10 cellular contexts compared by ENCODE assay signal in the genomic region with DNA sequence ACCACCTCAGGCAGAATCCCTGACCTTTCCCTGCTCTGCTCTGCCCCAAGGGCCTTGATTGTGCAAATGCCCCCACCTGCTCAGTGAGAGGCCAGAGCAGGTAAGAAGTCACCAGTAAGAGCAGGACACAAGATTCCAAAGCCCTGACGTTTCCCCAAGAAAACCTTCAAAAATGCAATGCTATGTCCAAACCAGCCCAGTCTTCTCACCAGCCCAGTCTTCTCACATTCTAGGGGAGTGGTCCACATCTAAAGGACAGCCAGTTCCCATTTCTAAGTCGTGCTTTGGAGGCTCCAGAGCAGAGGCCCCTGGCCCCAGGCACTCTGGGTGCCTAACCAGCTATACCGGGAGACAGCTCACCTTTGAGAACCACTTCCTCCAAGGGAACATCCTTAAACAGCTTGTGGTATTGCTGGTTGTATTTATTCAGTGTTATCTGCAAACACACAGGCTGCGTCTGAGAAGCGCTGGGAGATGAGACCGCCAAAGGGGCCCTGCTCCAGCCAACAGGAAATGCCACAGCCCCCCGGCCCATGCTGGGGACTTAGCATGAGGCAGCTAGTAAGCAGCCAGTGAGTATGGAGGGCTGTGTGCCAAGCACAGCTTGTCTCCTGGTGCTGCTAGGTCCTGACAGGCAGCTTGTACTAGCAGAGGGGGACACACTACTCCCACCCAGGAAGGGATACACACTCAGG. TPM values are rescaled to one million over a fixed set of nuclear protein-coding genes. Genes with fewer than 3 reads are reported as not detected.
DNase-seq lines count a peak whose midpoint lies in the region; ATAC-seq and TF ChIP-seq lines count a peak whose summit lies in the region.
"Had no signal": no experiment of that assay in that cellular context is flagged by ENCODE, and none has a peak within 500 bp of the region (broad histone marks: within the 10 kb centered on the region; RNA-seq: fewer than 3 reads in every experiment).

No MANE protein-coding gene starts in this region.

- H3K4me1 ChIP-seq in left lung, result peaks cover 8% of the 10 kb centered on the region in 2 donors
- H3K4me1 ChIP-seq in BE2C, result no peaks in the 10 kb centered on the region

- H3K36me3 ChIP-seq in left lung (no peaks in the 10 kb centered on the region), BE2C (no peaks in the 10 kb centered on the region)

- H3K9me3 ChIP-seq in left lung, result no peaks in the 10 kb centered on the region
- H3K9me3 ChIP-seq in BE2C, result no peaks in the 10 kb centered on the region

- no peak overlapping the region for H3K4me3 ChIP-seq in astrocyte of the spinal cord (ENCODE audit: low read depth, low read length)
- H3K4me3 ChIP-seq in left lung, result no peak overlapping the region
- no peak overlapping the region for H3K4me3 ChIP-seq in BE2C (ENCODE audit: low read depth, low read length)

- intact Hi-C loops in left lung (cut with DNase I), result no loop called here

- ATAC-seq in left lung (peak; percentile 40), HG03039 (IDR thresholded peaks at IDR 0.05; ENCODE audit: unreplicated experiment) (no peak)

- DNase-seq in Daoy (ENCODE audit: low read depth), result peak; percentile 30
- peak; percentile 56 for DNase-seq in KG1 (lab: John Stamatoyannopoulos, UW)
- DNase-seq in astrocyte of the spinal cord (ENCODE audit: low read depth, low spot score), result peak; percentile 66
- DNase-seq in left lung, result no peak
- DNase-seq in HK-2 (ENCODE audit: unreplicated experiment), result no peak
- no peak for DNase-seq in BE2C
- no peak for DNase-seq in stimulated activated naive CD4-positive, alpha-beta T cell treated with Interleukin-2 at 50 U/mL for 16 hours (lab: John Stamatoyannopoulos, UW)
- DNase-seq: NCI-H1930, T-cell had no signal

- no peaks in the 10 kb centered on the region for H3K27me3 ChIP-seq in left lung
- H3K27me3 ChIP-seq in BE2C, result no peaks in the 10 kb centered on the region

- no peak for TF ChIP-seq CTCF in astrocyte of the spinal cord (IDR thresholded peaks at IDR 0.05; ENCODE audit: low read depth, low read length)
- TF ChIP-seq CTCF in left lung (IDR thresholded peaks at IDR 0.05), result no peak
- TF ChIP-seq CTCF in BE2C (IDR thresholded peaks at IDR 0.05; ENCODE audit: low read depth, low read length), result no peak

- H3K27ac ChIP-seq in left lung, result no peak overlapping the region

- in situ Hi-C loops in astrocyte of the spinal cord (cut with HindIII; ENCODE audit: low sequenced_read_pairs), result no loop called here

RNA-seq across cellular contexts. Expression of a gene that starts 29.3 kb away (rescaled TPM):
- 0.77 TPM in 1 of 2 replicates, not detected in the other for total RNA-seq in Daoy (2014; rRNA removed; shearing (Covaris generic))
- 10 to 100 TPM; 20.7 to 36.1 TPM for total RNA-seq in left lung
- 0.93 TPM for polyA plus RNA-seq in BE2C (2012; ENCODE audit: insufficient read depth, insufficient read length, low read depth)
- total RNA-seq: T-cell had no signal

RNA-seq across cellular contexts. Expression of a gene that starts 50.1 kb away (rescaled TPM):
- 0.24 and 1.7 TPM in 2 replicates for total RNA-seq in Daoy (2014; rRNA removed; shearing (Covaris generic))
- 1 to 10 TPM; 3.1 to 4.2 TPM for total RNA-seq in left lung
- 1.3 TPM for polyA plus RNA-seq in BE2C (2012; ENCODE audit: insufficient read depth, insufficient read length, low read depth)

RNA-seq across cellular contexts. Expression of a gene that starts 50.3 kb away (rescaled TPM):
- 6.7 and 14.0 TPM in 2 replicates for total RNA-seq in Daoy (2014; rRNA removed; shearing (Covaris generic))
- 10 to 100 TPM; 63.5 to 67.4 TPM for total RNA-seq in left lung
- 4.1 TPM for polyA plus RNA-seq in BE2C (2012; ENCODE audit: insufficient read depth, insufficient read length, low read depth)

Comparison
In these comparisons a context has a peak if more than half of its experiments do, and no peak if none do; other contexts are left out.
1. DNase-seq: peak in Daoy (single experiment), KG1 (single experiment) and astrocyte of the spinal cord (single experiment); none in left lung (0 of 2), HK-2 (single experiment), BE2C (single experiment) and stimulated activated naive CD4-positive, alpha-beta T cell treated with Interleukin-2 at 50 U/mL for 16 hours (single experiment).
2. RNA of a gene that starts 29.3 kb away (total RNA-seq): 20.7 to 36.1 TPM in left lung; 0.77 TPM in Daoy; every median in the first group is over 10 times any median in the second.